ENCODE assay signal across 22 cellular contexts in genomic region chr17:39306028-39306427, GRCh38.
DNase-seq lines count a peak whose midpoint lies in the region; ATAC-seq, FAIRE-seq and TF ChIP-seq lines count a peak whose summit lies in the region.
"Had no signal": no experiment of that assay in that cellular context is flagged by ENCODE, and none has a peak within 500 bp of the region (broad histone marks: within the 10 kb centered on the region; RNA-seq: fewer than 3 reads in every experiment).

No MANE protein-coding gene starts in this region.

- H2BK5ac ChIP-seq in H1 (ENCODE audit: low read depth, low read length), result no peak overlapping the region

- no peak overlapping the region for H2BK12ac ChIP-seq in H1 (ENCODE audit: low read depth, low read length)

- no peaks in the 10 kb centered on the region for H3K27me3 Mint-ChIP-seq in effector memory CD8-positive, alpha-beta T cell
- H3K27me3 Mint-ChIP-seq: activated naive CD8-positive, alpha-beta T cell treated with anti-CD3 and anti-CD28 coated beads, Interleukin-2, amount 10 ng/mL, durations not matched to agents 7 days and 5 days; CD8-positive, alpha-beta memory T cell had no signal

- no peak overlapping the region for H2BK15ac ChIP-seq in H1 (ENCODE audit: low read length)

- H3K79me1 ChIP-seq in H1 (ENCODE audit: low read depth, low read length), result no peaks in the 10 kb centered on the region

- no peaks in the 10 kb centered on the region for H3K27me3 ChIP-seq in H1 (replicated peaks in 1 of 4; ENCODE audit: control insufficient read depth in 3 of 4, extremely low read depth in 1 of 4, insufficient read depth in 3 of 4, low read length in 3 of 4)
- no peaks in the 10 kb centered on the region for H3K27me3 ChIP-seq in psoas muscle (ENCODE audit: insufficient read depth in 3 of 3, low read length in 2 of 3)
- no peaks in the 10 kb centered on the region for H3K27me3 ChIP-seq in adrenal gland
- H3K27me3 ChIP-seq: breast epithelium, gastroesophageal sphincter, tibial nerve had no signal

- TF ChIP-seq EP300 in H1 (IDR thresholded peaks at IDR 0.05; ENCODE audit: borderline replicate concordance in 1 of 2, low read depth in 2 of 2, low read length in 2 of 2), result no peak

- H3K4me1 ChIP-seq in H1 (replicated peaks in 1 of 4; ENCODE audit: control insufficient read depth in 3 of 4, insufficient read depth in 4 of 4, low read length in 3 of 4), result no peaks in the 10 kb centered on the region
- H3K4me1 ChIP-seq in psoas muscle, result peaks cover 13% of the 10 kb centered on the region
- peaks cover 0 to 7% of the 10 kb centered on the region in 2 donors for H3K4me1 ChIP-seq in adrenal gland (replicated peaks in 1 of 2)
- H3K4me1 ChIP-seq: breast epithelium had no signal

- TF ChIP-seq POLR2A in H1 (IDR thresholded peaks at IDR 0.05; ENCODE audit: control extremely low read depth in 1 of 2, low read depth in 2 of 2, low read length in 2 of 2), result no peak
- no peak for TF ChIP-seq POLR2A in adrenal gland (IDR thresholded peaks at IDR 0.05)

- intact Hi-C loops in psoas muscle (cut with DNase I) (no loop called here), adrenal gland (cut with DNase I) (no loop called here)

- H3K4me3 Mint-ChIP-seq in effector memory CD8-positive, alpha-beta T cell, result no peak overlapping the region
- H3K4me3 Mint-ChIP-seq: activated naive CD8-positive, alpha-beta T cell treated with anti-CD3 and anti-CD28 coated beads, Interleukin-2, amount 10 ng/mL, durations not matched to agents 7 days and 5 days; activated T-helper 1 cell treated with anti-CD3 and anti-CD28 coated beads, Interleukin-12 subunit alpha, Interleukin-12 subunit beta, Interleukin-2, Interleukin-4 antibody, amounts not matched to agents 30 ng/mL and 10 ng/mL and 1 ng/mL, durations not matched to agents 14 hours and 24 hours and 36 hours; CD8-positive, alpha-beta memory T cell had no signal

- 76% methylated on average over 7 of the region's 7 CpGs; no CpG with 5 or more reads in 1 of the 2 experiments for WGBS in H1 (ENCODE audit: extremely low coverage in 1 of 2, insufficient coverage in 1 of 2, insufficient read length in 1 of 2, insufficient replicate concordance in 2 of 2, low coverage in 1 of 2, low lambda C conversion rate in 2 of 2, missing lambda C conversion rate in 1 of 2), 2 experiments
- WGBS in psoas muscle, 3 donors, result 73 to 81% (median 75%) methylated on average over 7 of the region's 7 CpGs
- 72 to 85% (median 81%) methylated on average over 7 of the region's 7 CpGs for WGBS in adrenal gland, 4 donors

- H3K79me2 ChIP-seq in H1 (ENCODE audit: control insufficient read depth in 1 of 2, insufficient read depth in 2 of 2, low read length in 2 of 2), result no peaks in the 10 kb centered on the region

- H3K4me3 ChIP-seq in GM12865 (ENCODE audit: low read depth, low read length), result peak overlapping the region; percentile 18; the same call in 1 of the 2 replicates
- H3K4me3 ChIP-seq in H1 (ENCODE audit: extremely low read depth in 1 of 4, insufficient read depth in 2 of 4, low read depth in 3 of 4, low read length in 4 of 4), result no peak overlapping the region
- H3K4me3 ChIP-seq in psoas muscle, result no peak overlapping the region
- no peak overlapping the region for H3K4me3 ChIP-seq in adrenal gland
- H3K4me3 ChIP-seq: breast epithelium, gastroesophageal sphincter, tibial nerve had no signal

- peak overlapping the region in 1 of 2 donors; percentile 9 for H3K27ac Mint-ChIP-seq in effector memory CD8-positive, alpha-beta T cell
- H3K27ac Mint-ChIP-seq: activated naive CD8-positive, alpha-beta T cell treated with anti-CD3 and anti-CD28 coated beads, Interleukin-2, amount 10 ng/mL, durations not matched to agents 7 days and 5 days; activated T-helper 1 cell treated with anti-CD3 and anti-CD28 coated beads, Interleukin-12 subunit alpha, Interleukin-12 subunit beta, Interleukin-2, Interleukin-4 antibody, amounts not matched to agents 30 ng/mL and 10 ng/mL and 1 ng/mL, durations not matched to agents 14 hours and 24 hours and 36 hours had no signal

- H2AFZ ChIP-seq in H1 (ENCODE audit: low read length), result no peak overlapping the region

- TF ChIP-seq RAD21 in H1 (IDR thresholded peaks at IDR 0.05 in 1 of 2, conservative IDR thresholded peaks at IDR 0.05 in 1 of 2; ENCODE audit: low read depth in 2 of 2, low read length in 2 of 2), result no peak

- H2AK5ac ChIP-seq in H1 (ENCODE audit: low read depth, low read length), result no peak overlapping the region

- H2BK20ac ChIP-seq in H1 (ENCODE audit: low read length), result no peak overlapping the region

- no peak for ATAC-seq in psoas muscle
- ATAC-seq in effector memory CD8-positive, alpha-beta T cell (replicated peaks), result no peak
- no peak for ATAC-seq in HG03139 (IDR thresholded peaks at IDR 0.05; ENCODE audit: unreplicated experiment)
- ATAC-seq: activated CD4-positive, CD25-positive, alpha-beta regulatory T cell treated with anti-CD3 and anti-CD28 coated beads, Interleukin-2, amount 50 U/mL, for 24 hours; gastroesophageal sphincter; left cardiac atrium; right cardiac atrium had no signal

- no peaks in the 10 kb centered on the region for H3K9me3 Mint-ChIP-seq in effector memory CD8-positive, alpha-beta T cell
- H3K9me3 Mint-ChIP-seq: activated naive CD8-positive, alpha-beta T cell treated with anti-CD3 and anti-CD28 coated beads, Interleukin-2, amount 10 ng/mL, durations not matched to agents 7 days and 5 days; activated T-helper 1 cell treated with anti-CD3 and anti-CD28 coated beads, Interleukin-12 subunit alpha, Interleukin-12 subunit beta, Interleukin-2, Interleukin-4 antibody, amounts not matched to agents 30 ng/mL and 10 ng/mL and 1 ng/mL, durations not matched to agents 14 hours and 24 hours and 36 hours; CD8-positive, alpha-beta memory T cell had no signal

- H3K36me3 Mint-ChIP-seq in effector memory CD8-positive, alpha-beta T cell (ENCODE audit: insufficient read depth), result peaks cover 24% of the 10 kb centered on the region

- no peak for FAIRE-seq in H1 (lab: Jason Lieb, UNC)
- FAIRE-seq: RCC 7860 had no signal

- H3K27ac ChIP-seq in H1 (ENCODE audit: low read depth, low read length) (no peak overlapping the region), psoas muscle (peak overlapping the region; percentile 2), adrenal gland (peak overlapping the region in 1 of 5 donors; percentile 1)
- H3K27ac ChIP-seq: breast epithelium had no signal

- POLR2A ChIA-PET in H1 (lab: Charles Lee; ENCODE audit: partially characterized antibody), result interaction anchor here (0.7 to 1.0 kb wide), 2 partner anchors 16 to 17 kb away, joined by 3 read pairs; no protein-coding TSS in a partner anchor

- H3K4me1 Mint-ChIP-seq in effector memory CD8-positive, alpha-beta T cell (ENCODE audit: low read depth in 2 of 2), result no peaks in the 10 kb centered on the region
- H3K4me1 Mint-ChIP-seq: activated naive CD8-positive, alpha-beta T cell treated with anti-CD3 and anti-CD28 coated beads, Interleukin-2, amount 10 ng/mL, durations not matched to agents 7 days and 5 days; CD8-positive, alpha-beta memory T cell had no signal

- no peak overlapping the region for H3K14ac ChIP-seq in H1 (ENCODE audit: insufficient read length)

- H3K23me2 ChIP-seq in H1 (ENCODE audit: low read depth, low read length), result no peaks in the 10 kb centered on the region

- CTCF ChIA-PET in H1 (lab: Charles Lee; ENCODE audit: partially characterized antibody), result interaction anchor here (0.6 to 1.7 kb wide), 5 partner anchors 23 to 896 kb away, joined by 3 to 6 read pairs (median 3); no protein-coding TSS in a partner anchor

- H3K56ac ChIP-seq in H1 (replicated peaks; ENCODE audit: insufficient read length, low read depth, low read length), result no peak overlapping the region

- TF ChIP-seq CTCF in GM12865 (IDR thresholded peaks at IDR 0.05; ENCODE audit: insufficient read depth, low read depth, low read length, missing control alignments) (no peak), H1 (IDR thresholded peaks at IDR 0.05; ENCODE audit: control extremely low read depth in 1 of 3, insufficient read depth in 1 of 3, low read depth in 1 of 3, low read length in 3 of 3) (no peak), psoas muscle (IDR thresholded peaks at IDR 0.05) (no peak), adrenal gland (IDR thresholded peaks at IDR 0.05) (no peak)

- H2BK120ac ChIP-seq in H1 (replicated peaks; ENCODE audit: low read depth, low read length), result no peak overlapping the region

- no peak overlapping the region for H4K91ac ChIP-seq in H1 (replicated peaks; ENCODE audit: insufficient read length, low read length)

- no peaks in the 10 kb centered on the region for H4K20me1 ChIP-seq in H1 (replicated peaks in 1 of 2; ENCODE audit: control insufficient read depth in 1 of 2, insufficient read depth in 2 of 2, low read length in 2 of 2)

- H3K23ac ChIP-seq in H1 (ENCODE audit: insufficient read length), result no peak overlapping the region

- H3K36me3 ChIP-seq in H1 (ENCODE audit: control insufficient read depth in 2 of 4, insufficient read depth in 4 of 4, low read length in 3 of 4) (no peaks in the 10 kb centered on the region), psoas muscle (ENCODE audit: insufficient read depth in 1 of 2, low read depth in 1 of 2) (peaks cover 5 to 30% of the 10 kb centered on the region in 2 donors), adrenal gland (replicated peaks in 1 of 2) (no peaks in the 10 kb centered on the region)
- H3K36me3 ChIP-seq: breast epithelium had no signal

- no peak overlapping the region for H3K9ac ChIP-seq in H1 (replicated peaks in 1 of 4; ENCODE audit: extremely low read depth in 1 of 4, low read depth in 3 of 4, low read length in 3 of 4)

- no peak overlapping the region for H3K18ac ChIP-seq in H1 (ENCODE audit: extremely low read depth, low read length)

- no peak for DNase-seq in GM12865 (ENCODE audit: low read depth)
- DNase-seq in NCI-H2227 treated with DMSO at 0.1 percent for 48 hours (lab: John Stamatoyannopoulos, UW), result peak; percentile 36
- DNase-seq in H1 (ENCODE audit: low read depth in 1 of 2, low spot score in 2 of 2), result peak in 1 of 2 experiments; percentile 42
- DNase-seq in psoas muscle, result no peak
- DNase-seq in adrenal gland, result no peak
- no peak for DNase-seq in effector memory CD8-positive, alpha-beta T cell
- DNase-seq: activated CD8-positive, alpha-beta memory T cell treated with anti-CD3 and anti-CD28 coated beads for 24 hours; activated naive CD8-positive, alpha-beta T cell treated with anti-CD3 and anti-CD28 coated beads, Interleukin-2, amount 10 ng/mL, durations not matched to agents 7 days and 5 days; CD8-positive, alpha-beta memory T cell; DND-41; erythroblast; left cardiac atrium; NCI-H146; nucleus accumbens; right cardiac atrium had no signal

- H3K4ac ChIP-seq in H1 (replicated peaks; ENCODE audit: insufficient read length, low read depth, low read length), result no peak overlapping the region

- H4K8ac ChIP-seq in H1 (ENCODE audit: extremely low read depth, insufficient read depth, low read length), result no peak overlapping the region

- no peak overlapping the region for H3K4me2 ChIP-seq in H1 (ENCODE audit: insufficient read depth in 1 of 2, low read depth in 2 of 2, low read length in 2 of 2)

- H3K9me3 ChIP-seq in H1 (ENCODE audit: insufficient read depth in 2 of 2, low read depth in 1 of 2, low read length in 1 of 2), result no peaks in the 10 kb centered on the region
- no peaks in the 10 kb centered on the region for H3K9me3 ChIP-seq in psoas muscle
- H3K9me3 ChIP-seq in adrenal gland (replicated peaks in 1 of 3), result no peaks in the 10 kb centered on the region
- H3K9me3 ChIP-seq: breast epithelium, gastroesophageal sphincter, tibial nerve had no signal

- no peak overlapping the region for H4K5ac ChIP-seq in H1 (ENCODE audit: insufficient read length, low read depth, low read length)
